8 cellular contexts compared by ENCODE assay signal in genomic region chr2:29114514-29114840, GRCh38. TPM values are rescaled to one million over a fixed set of nuclear protein-coding genes. Genes with fewer than 3 reads are reported as not detected.
DNase-seq lines count a peak whose midpoint lies in the region; ATAC-seq lines count a peak whose summit lies in the region.

No MANE protein-coding gene starts in this region.

- H3K27me3 Mint-ChIP-seq in activated T-helper 2 cell treated with anti-CD3 and anti-CD28 coated beads, Interferon-gamma antibody, Interleukin-2, Interleukin-4, amounts not matched to agents 10 μg/mL and 5 μg/mL and 100 μg/mL, durations not matched to agents 14 hours and 24 hours and 36 hours (ENCODE audit: low read depth) = peaks cover 4% of the 10 kb centered on the region
- peaks cover 10% of the 10 kb centered on the region for H3K27me3 Mint-ChIP-seq in stimulated activated memory B cell treated with anti-CD40 and anti-IgM and Interleukin-4, amounts not matched to agents 10 μg/mL and 1 μg/mL and 100 μg/mL, for 72 hours

- peaks cover 45% of the 10 kb centered on the region for H3K4me1 Mint-ChIP-seq in activated T-helper 2 cell treated with anti-CD3 and anti-CD28 coated beads, Interferon-gamma antibody, Interleukin-2, Interleukin-4, amounts not matched to agents 10 μg/mL and 5 μg/mL and 100 μg/mL, durations not matched to agents 14 hours and 24 hours and 36 hours (ENCODE audit: low read depth)
- peaks cover 32% of the 10 kb centered on the region for H3K4me1 Mint-ChIP-seq in stimulated activated memory B cell treated with anti-CD40 and anti-IgM and Interleukin-4, amounts not matched to agents 10 μg/mL and 1 μg/mL and 100 μg/mL, for 72 hours

- peak; percentile 2 for ATAC-seq in left ventricle myocardium superior
- ATAC-seq in stimulated activated memory B cell treated with anti-CD40 and anti-IgM and Interleukin-4, amounts not matched to agents 10 μg/mL and 1 μg/mL and 100 μg/mL, for 72 hours = no peak
- no peak for ATAC-seq in GM19351 (IDR thresholded peaks at IDR 0.05; ENCODE audit: unreplicated experiment)
- no peak for ATAC-seq in HG02981 (IDR thresholded peaks at IDR 0.05; ENCODE audit: unreplicated experiment)

- intact Hi-C loops in activated T-helper 2 cell treated with anti-CD3 and anti-CD28 coated beads, Interferon-gamma antibody, Interleukin-2, Interleukin-4, amounts not matched to agents 10 μg/mL and 5 μg/mL and 100 μg/mL, durations not matched to agents 14 hours and 24 hours and 36 hours (cut with micrococcal nuclease) = loop anchor here (10.0 kb wide), 1 partner anchor 220 kb away; the partner anchor contains the start of gene WDR43
- intact Hi-C loops in left ventricle myocardium superior (cut with micrococcal nuclease) = no loop called here

- H3K4me3 Mint-ChIP-seq in activated T-helper 2 cell treated with anti-CD3 and anti-CD28 coated beads, Interferon-gamma antibody, Interleukin-2, Interleukin-4, amounts not matched to agents 10 μg/mL and 5 μg/mL and 100 μg/mL, durations not matched to agents 14 hours and 24 hours and 36 hours (ENCODE audit: low read depth) = peak overlapping the region; percentile 90
- peak overlapping the region; percentile 79 for H3K4me3 Mint-ChIP-seq in stimulated activated memory B cell treated with anti-CD40 and anti-IgM and Interleukin-4, amounts not matched to agents 10 μg/mL and 1 μg/mL and 100 μg/mL, for 72 hours

- H3K36me3 Mint-ChIP-seq in activated T-helper 2 cell treated with anti-CD3 and anti-CD28 coated beads, Interferon-gamma antibody, Interleukin-2, Interleukin-4, amounts not matched to agents 10 μg/mL and 5 μg/mL and 100 μg/mL, durations not matched to agents 14 hours and 24 hours and 36 hours (ENCODE audit: low read depth) = peaks cover 7% of the 10 kb centered on the region
- no peaks in the 10 kb centered on the region for H3K36me3 Mint-ChIP-seq in stimulated activated memory B cell treated with anti-CD40 and anti-IgM and Interleukin-4, amounts not matched to agents 10 μg/mL and 1 μg/mL and 100 μg/mL, for 72 hours

- DNase-seq in NCI-H1694 treated with DMSO at 0.1 percent for 48 hours (lab: John Stamatoyannopoulos, UW) (peak; percentile 80), left ventricle myocardium superior (no peak), NCI-H2029 treated with DMSO at 0.1 percent for 48 hours (lab: John Stamatoyannopoulos, UW) (no peak), germinal center (ENCODE audit: low spot score) (no peak)
- DNase-seq in activated T-helper 2 cell treated with anti-CD3 and anti-CD28 coated beads, Interferon-gamma antibody, Interleukin-2, Interleukin-4, amounts not matched to agents 10 μg/mL and 5 μg/mL and 100 μg/mL, durations not matched to agents 14 hours and 24 hours and 36 hours (ENCODE audit: low spot score) = no peak

- peak overlapping the region; percentile 94 for H3K27ac Mint-ChIP-seq in activated T-helper 2 cell treated with anti-CD3 and anti-CD28 coated beads, Interferon-gamma antibody, Interleukin-2, Interleukin-4, amounts not matched to agents 10 μg/mL and 5 μg/mL and 100 μg/mL, durations not matched to agents 14 hours and 24 hours and 36 hours
- peak overlapping the region; percentile 86 for H3K27ac Mint-ChIP-seq in stimulated activated memory B cell treated with anti-CD40 and anti-IgM and Interleukin-4, amounts not matched to agents 10 μg/mL and 1 μg/mL and 100 μg/mL, for 72 hours

- no peaks in the 10 kb centered on the region for H3K9me3 Mint-ChIP-seq in activated T-helper 2 cell treated with anti-CD3 and anti-CD28 coated beads, Interferon-gamma antibody, Interleukin-2, Interleukin-4, amounts not matched to agents 10 μg/mL and 5 μg/mL and 100 μg/mL, durations not matched to agents 14 hours and 24 hours and 36 hours
- no peaks in the 10 kb centered on the region for H3K9me3 Mint-ChIP-seq in stimulated activated memory B cell treated with anti-CD40 and anti-IgM and Interleukin-4, amounts not matched to agents 10 μg/mL and 1 μg/mL and 100 μg/mL, for 72 hours

RNA-seq across cellular contexts. Expression of gene CLIP4, which starts 0.7 kb away (rescaled TPM):
- 21.5 and 21.8 TPM in 2 replicates for total RNA-seq in activated T-helper 2 cell treated with anti-CD3 and anti-CD28 coated beads, Interferon-gamma antibody, Interleukin-2, Interleukin-4, amounts not matched to agents 10 μg/mL and 5 μg/mL and 100 μg/mL, durations not matched to agents 14 hours and 24 hours and 36 hours
- total RNA-seq in left ventricle myocardium superior = 31.4 TPM

RNA-seq across cellular contexts. Expression of gene PCARE, which starts 40.2 kb away (rescaled TPM):
- total RNA-seq in activated T-helper 2 cell treated with anti-CD3 and anti-CD28 coated beads, Interferon-gamma antibody, Interleukin-2, Interleukin-4, amounts not matched to agents 10 μg/mL and 5 μg/mL and 100 μg/mL, durations not matched to agents 14 hours and 24 hours and 36 hours = not detected in 2 replicates
- 0.84 TPM for total RNA-seq in left ventricle myocardium superior
